In genomic region chr5:153515269-153515668, GRCh38 we compare ENCODE assay signal across 32 cellular contexts. TPM values are rescaled to one million over a fixed set of nuclear protein-coding genes. Genes with fewer than 3 reads are reported as not detected.
DNase-seq lines count a peak whose midpoint lies in the region; ATAC-seq, FAIRE-seq and TF ChIP-seq lines count a peak whose summit lies in the region.
"Had no signal": no experiment of that assay in that cellular context is flagged by ENCODE, and none has a peak within 500 bp of the region (broad histone marks: within the 10 kb centered on the region; RNA-seq: fewer than 3 reads in every experiment).

No MANE protein-coding gene starts in this region.

- no peak overlapping the region for H2AFZ ChIP-seq in neural progenitor cell (replicated peaks)
- H2AFZ ChIP-seq: GM23338, parathyroid adenoma had no signal

- H3K9ac ChIP-seq in neural progenitor cell: no peak overlapping the region
- H3K9ac ChIP-seq: BLaER1 treated with 17β-estradiol and CSF1 and Interleukin-3, amounts not matched to agents 10 nM and 100 nM; parathyroid adenoma had no signal

- DNase-seq in D721Med (ENCODE audit: insufficient read length, low spot score): no peak
- DNase-seq in M059J (ENCODE audit: low read depth): peak; percentile 17
- peak; percentile 86 for DNase-seq in fibroblast of gingiva (ENCODE audit: low read depth)
- no peak for DNase-seq in neural progenitor cell (ENCODE audit: low spot score)
- no peak for DNase-seq in stimulated activated CD4-positive, alpha-beta T cell treated with anti-CD3 and anti-CD28 coated beads, Interleukin-1b, Interleukin-23, amount 100 ng/mL, for 48 hours
- DNase-seq in C1 segment of cervical spinal cord (lab: John Stamatoyannopoulos, UW): no peak
- DNase-seq: activated B cell treated with CpG ODN at 0.5 μM for 24 hours; activated CD4-positive, alpha-beta T cell treated with anti-CD3 and anti-CD28 coated beads, Interleukin-2, amount 50 U/mL, for 48 hours; activated naive CD4-positive, alpha-beta T cell treated with anti-CD3 and anti-CD28 coated beads, Interleukin-2, amount 10 ng/mL, durations not matched to agents 7 days and 5 days; Caco-2; endodermal cell; esophagus squamous epithelium; heart left ventricle; kidney glomerular epithelial cell; NCI-H1105 treated with DMSO at 0.1 percent for 48 hours; NCI-H1930; NCI-H2227 treated with DMSO at 0.1 percent for 48 hours; right cardiac atrium; SJCRH30; stimulated activated CD4-positive, alpha-beta T cell treated with anti-CD3 and anti-CD28 coated beads, Interleukin-4, amount 100 ng/mL, for 24 hours; upper lobe of right lung had no signal

- H3K79me2 ChIP-seq in neural progenitor cell (ENCODE audit: low read depth): no peaks in the 10 kb centered on the region
- H3K79me2 ChIP-seq: parathyroid adenoma had no signal

- H3K9me3 Mint-ChIP-seq in neural progenitor cell: peaks cover 28% of the 10 kb centered on the region
- H3K9me3 Mint-ChIP-seq: activated naive CD4-positive, alpha-beta T cell treated with anti-CD3 and anti-CD28 coated beads, Interleukin-2, amount 10 ng/mL, durations not matched to agents 7 days and 5 days; activated T-helper 1 cell treated with anti-CD3 and anti-CD28 coated beads, Interleukin-12 subunit alpha, Interleukin-12 subunit beta, Interleukin-2, Interleukin-4 antibody, amounts not matched to agents 30 ng/mL and 10 ng/mL and 1 ng/mL, durations not matched to agents 14 hours and 24 hours and 36 hours; endodermal cell; stimulated activated effector memory CD8-positive, alpha-beta T cell treated with anti-CD3 and anti-CD28 coated beads, Interleukin-12 subunit alpha, Interleukin-12 subunit beta, amount 100 ng/mL, for 72 hours had no signal

- no peak overlapping the region for H3K27ac ChIP-seq in neural progenitor cell
- H3K27ac ChIP-seq: BLaER1 treated with 17β-estradiol and CSF1 and Interleukin-3, amounts not matched to agents 10 nM and 100 nM; esophagus squamous epithelium; heart left ventricle; parathyroid adenoma; SJCRH30; upper lobe of right lung had no signal

- H3K27me3 ChIP-seq in neural progenitor cell: no peaks in the 10 kb centered on the region
- H3K27me3 ChIP-seq: BLaER1 treated with 17β-estradiol and CSF1 and Interleukin-3, amounts not matched to agents 10 nM and 100 nM; esophagus squamous epithelium; heart left ventricle; SJCRH30; upper lobe of right lung had no signal

- peaks cover 16% of the 10 kb centered on the region for H3K36me3 Mint-ChIP-seq in neural progenitor cell
- H3K36me3 Mint-ChIP-seq: activated naive CD4-positive, alpha-beta T cell treated with anti-CD3 and anti-CD28 coated beads, Interleukin-2, amount 10 ng/mL, durations not matched to agents 7 days and 5 days; stimulated activated effector memory CD8-positive, alpha-beta T cell treated with anti-CD3 and anti-CD28 coated beads, Interleukin-12 subunit alpha, Interleukin-12 subunit beta, amount 100 ng/mL, for 72 hours had no signal

- peak overlapping the region; percentile 67 for H3K27ac Mint-ChIP-seq in neural progenitor cell
- H3K27ac Mint-ChIP-seq: activated B cell treated with CpG ODN at 0.5 μM for 24 hours; activated naive CD4-positive, alpha-beta T cell treated with anti-CD3 and anti-CD28 coated beads, Interleukin-2, amount 10 ng/mL, durations not matched to agents 7 days and 5 days; activated T-helper 1 cell treated with anti-CD3 and anti-CD28 coated beads, Interleukin-12 subunit alpha, Interleukin-12 subunit beta, Interleukin-2, Interleukin-4 antibody, amounts not matched to agents 30 ng/mL and 10 ng/mL and 1 ng/mL, durations not matched to agents 14 hours and 24 hours and 36 hours; endodermal cell; nephron; stimulated activated effector memory CD8-positive, alpha-beta T cell treated with anti-CD3 and anti-CD28 coated beads, Interleukin-12 subunit alpha, Interleukin-12 subunit beta, amount 100 ng/mL, for 72 hours had no signal

- peak; percentile 16 for FAIRE-seq in D721Med (lab: Jason Lieb, UNC)
- FAIRE-seq: GM12892 had no signal

- TF ChIP-seq CTCF in D721Med (IDR thresholded peaks at IDR 0.05; ENCODE audit: insufficient read depth, missing control alignments) (no peak), neural progenitor cell (IDR thresholded peaks at IDR 0.05) (no peak)

- H3K9me3 ChIP-seq in neural progenitor cell (ENCODE audit: low read depth): peaks cover 6% of the 10 kb centered on the region
- H3K9me3 ChIP-seq: Caco-2, SJCRH30, upper lobe of right lung had no signal

- H4K20me1 ChIP-seq in neural progenitor cell (ENCODE audit: low read depth): no peaks in the 10 kb centered on the region
- H4K20me1 ChIP-seq: BLaER1 treated with 17β-estradiol and CSF1 and Interleukin-3, amounts not matched to agents 10 nM and 100 nM had no signal

- peaks cover 28% of the 10 kb centered on the region for H3F3A ChIP-seq in neural progenitor cell (ENCODE audit: low read depth)

- peaks cover 25% of the 10 kb centered on the region for H3K4me1 ChIP-seq in neural progenitor cell
- H3K4me1 ChIP-seq: Caco-2, esophagus squamous epithelium, parathyroid adenoma, SJCRH30, upper lobe of right lung had no signal

- no peaks in the 10 kb centered on the region for H3K36me3 ChIP-seq in neural progenitor cell
- H3K36me3 ChIP-seq: BLaER1 treated with 17β-estradiol and CSF1 and Interleukin-3, amounts not matched to agents 10 nM and 100 nM; esophagus squamous epithelium; heart left ventricle; SJCRH30; upper lobe of right lung had no signal

- no peak overlapping the region for H3K4me3 Mint-ChIP-seq in neural progenitor cell
- H3K4me3 Mint-ChIP-seq: activated B cell treated with CpG ODN at 0.5 μM for 24 hours; activated naive CD4-positive, alpha-beta T cell treated with anti-CD3 and anti-CD28 coated beads, Interleukin-2, amount 10 ng/mL, durations not matched to agents 7 days and 5 days; activated T-helper 1 cell treated with anti-CD3 and anti-CD28 coated beads, Interleukin-12 subunit alpha, Interleukin-12 subunit beta, Interleukin-2, Interleukin-4 antibody, amounts not matched to agents 30 ng/mL and 10 ng/mL and 1 ng/mL, durations not matched to agents 14 hours and 24 hours and 36 hours; endodermal cell; GM23338; nephron; stimulated activated effector memory CD8-positive, alpha-beta T cell treated with anti-CD3 and anti-CD28 coated beads, Interleukin-12 subunit alpha, Interleukin-12 subunit beta, amount 100 ng/mL, for 72 hours had no signal

- H3K4me1 Mint-ChIP-seq in neural progenitor cell: peaks cover 51% of the 10 kb centered on the region
- H3K4me1 Mint-ChIP-seq: activated B cell treated with CpG ODN at 0.5 μM for 24 hours; activated naive CD4-positive, alpha-beta T cell treated with anti-CD3 and anti-CD28 coated beads, Interleukin-2, amount 10 ng/mL, durations not matched to agents 7 days and 5 days; stimulated activated effector memory CD8-positive, alpha-beta T cell treated with anti-CD3 and anti-CD28 coated beads, Interleukin-12 subunit alpha, Interleukin-12 subunit beta, amount 100 ng/mL, for 72 hours had no signal

- H3K4me2 ChIP-seq in neural progenitor cell: no peak overlapping the region
- H3K4me2 ChIP-seq: BLaER1 treated with 17β-estradiol and CSF1 and Interleukin-3, amounts not matched to agents 10 nM and 100 nM; GM23338 had no signal

- no peak for ATAC-seq in GM21526 (IDR thresholded peaks at IDR 0.05; ENCODE audit: low FRiP score, unreplicated experiment)
- ATAC-seq in HG02973 (IDR thresholded peaks at IDR 0.05; ENCODE audit: unreplicated experiment): no peak
- ATAC-seq: GM23338; heart left ventricle; right cardiac atrium; stimulated activated effector memory CD8-positive, alpha-beta T cell treated with anti-CD3 and anti-CD28 coated beads, Interleukin-12 subunit alpha, Interleukin-12 subunit beta, amount 100 ng/mL, for 72 hours; upper lobe of right lung had no signal

- H3K4me3 ChIP-seq in neural progenitor cell: no peak overlapping the region
- H3K4me3 ChIP-seq: BLaER1 treated with 17β-estradiol and CSF1 and Interleukin-3, amounts not matched to agents 10 nM and 100 nM; esophagus squamous epithelium; GM23338; heart left ventricle; lung; SJCRH30; upper lobe of right lung had no signal

- H3K27me3 Mint-ChIP-seq in neural progenitor cell (ENCODE audit: insufficient read depth, low read depth): peaks cover 5% of the 10 kb centered on the region
- H3K27me3 Mint-ChIP-seq: activated B cell treated with CpG ODN at 0.5 μM for 24 hours; activated naive CD4-positive, alpha-beta T cell treated with anti-CD3 and anti-CD28 coated beads, Interleukin-2, amount 10 ng/mL, durations not matched to agents 7 days and 5 days had no signal

RNA-seq across cellular contexts. Expression of gene GRIA1, which starts 24.8 kb away (rescaled TPM):
- total RNA-seq in M059J (2014; rRNA removed; shearing (Covaris generic)): 0.30 and 1.2 TPM in 2 replicates
- total RNA-seq in neural progenitor cell (ENCODE audit: low replicate concordance): 3.3 and 5.0 TPM in 2 replicates
- total RNA-seq: activated B cell treated with CpG ODN at 0.5 μM for 24 hours; activated T-helper 1 cell treated with anti-CD3 and anti-CD28 coated beads, Interleukin-12 subunit alpha, Interleukin-12 subunit beta, Interleukin-2, Interleukin-4 antibody, amounts not matched to agents 30 ng/mL and 10 ng/mL and 1 ng/mL, durations not matched to agents 14 hours and 24 hours and 36 hours; Caco-2; mucosa of gallbladder; SJCRH30 had no signal

Comparison
In these comparisons a context has a peak if more than half of its experiments do, and no peak if none do; other contexts are left out.
1. DNase-seq: peak in M059J (single experiment) and fibroblast of gingiva (single experiment); none in D721Med (single experiment), neural progenitor cell (single experiment), stimulated activated CD4-positive, alpha-beta T cell treated with anti-CD3 and anti-CD28 coated beads, Interleukin-1b, Interleukin-23, amount 100 ng/mL, for 48 hours (single experiment) and C1 segment of cervical spinal cord (0 of 14).